Comparison of ENCODE assay signal across 22 cellular contexts in the genomic region with DNA sequence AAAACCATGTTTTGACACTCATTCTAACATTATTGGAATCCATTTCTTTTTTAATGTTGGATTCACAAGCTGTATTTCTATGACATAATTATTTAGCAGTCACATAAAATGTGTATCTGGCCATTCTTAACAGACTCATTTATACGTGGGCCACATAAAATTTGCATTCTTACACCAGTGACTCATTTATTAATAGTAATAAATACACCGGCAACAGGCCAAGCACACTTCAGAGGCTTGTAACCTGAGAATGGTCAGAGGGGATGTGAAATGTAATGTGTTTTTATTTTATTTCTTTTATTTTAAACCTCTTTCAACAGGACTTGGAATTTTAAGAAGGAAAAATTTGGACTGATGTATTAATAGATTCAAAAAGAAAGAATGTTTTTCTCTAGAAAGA.
"Had no signal": no experiment of that assay in that cellular context is flagged by ENCODE, and none has a peak within 500 bp of the region (broad histone marks: within the 10 kb centered on the region; RNA-seq: fewer than 3 reads in every experiment).

No MANE protein-coding gene starts in this region.

- H3K27ac ChIP-seq: hepatocyte, lower lobe of right lung, neutrophil, pancreas, right lobe of liver, thoracic aorta, tibial nerve, upper lobe of left lung had no signal

- H3K4me1 ChIP-seq: pancreas, right lobe of liver had no signal

- H3K4me3 ChIP-seq: gastrocnemius medialis, hepatocyte, lower lobe of right lung, pancreas, right lobe of liver, thoracic aorta, tibial nerve, upper lobe of left lung had no signal

- H3K36me3 ChIP-seq: gastrocnemius medialis, lower lobe of right lung, neutrophil, pancreas, right lobe of liver, thoracic aorta, tibial nerve, upper lobe of left lung had no signal

- DNase-seq: cortex of kidney; effector memory CD8-positive, alpha-beta T cell; foreskin fibroblast; gastrocnemius medialis; head of caudate nucleus; islet precursor cell; kidney glomerular epithelial cell; left colon; left ventricle myocardium superior; lower lobe of right lung; natural killer cell; pancreas; right lobe of liver; small intestine; stimulated activated CD4-positive, alpha-beta T cell treated with anti-CD3 and anti-CD28 coated beads, Interleukin-15, amount 100 ng/mL, for 24 hours; stimulated activated CD4-positive, alpha-beta T cell treated with anti-CD3 and anti-CD28 coated beads, Interleukin-2, amount 100 ng/mL, for 48 hours; stimulated activated naive B cell treated with anti-CD40 and anti-IgM and Interleukin-4, amounts not matched to agents 10 μg/mL and 1 μg/mL and 100 μg/mL, for 72 hours; upper lobe of left lung had no signal

- H3K9me3 ChIP-seq: gastrocnemius medialis, lower lobe of right lung, neutrophil, pancreas, right lobe of liver, thoracic aorta, tibial nerve, upper lobe of left lung had no signal

- ATAC-seq: effector memory CD8-positive, alpha-beta T cell; gastrocnemius medialis; left colon; lower lobe of right lung; natural killer cell; pancreas; right lobe of liver; stimulated activated naive B cell treated with anti-CD40 and anti-IgM and Interleukin-4, amounts not matched to agents 10 μg/mL and 1 μg/mL and 100 μg/mL, for 72 hours had no signal
